ENCODE assay signal across 18 cellular contexts in the genomic region with DNA sequence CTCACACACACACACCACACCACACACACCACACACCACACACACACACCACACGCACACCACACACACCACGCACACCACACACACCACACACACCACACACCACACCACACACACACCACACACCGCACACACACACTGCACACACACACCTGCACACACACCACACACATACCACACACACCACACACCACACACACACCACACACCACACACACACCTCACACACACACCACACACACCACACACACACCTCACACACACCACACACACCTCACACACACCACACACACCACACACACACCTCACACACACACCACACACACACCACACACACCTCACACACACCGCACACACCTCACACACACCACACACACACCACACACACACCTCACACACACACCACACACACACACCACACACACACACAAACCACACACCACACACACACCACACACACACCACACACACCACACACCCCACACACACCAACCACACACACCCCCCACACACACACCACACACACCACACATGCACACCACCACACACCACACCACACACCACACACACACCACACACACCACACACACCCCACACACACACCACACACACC.
"Had no signal": no experiment of that assay in that cellular context is flagged by ENCODE, and none has a peak within 500 bp of the region (broad histone marks: within the 10 kb centered on the region; RNA-seq: fewer than 3 reads in every experiment).

No MANE protein-coding gene starts in this region.

- DNase-seq: activated CD4-positive, alpha-beta T cell treated with anti-CD3 and anti-CD28 coated beads, Interleukin-2, amount 10 ng/mL, durations not matched to agents 24 days and 14 days; activated gamma-delta T cell treated with Interleukin-2 at 50 U/mL for 16 hours; activated T-cell treated with anti-CD3 and anti-CD28 coated beads for 4 hours; amniotic stem cell; gastrocnemius medialis; kidney glomerular epithelial cell; left ventricle myocardium inferior; mammary epithelial cell; midbrain; occipital lobe; stimulated activated naive CD4-positive, alpha-beta T cell treated with Interleukin-2 at 50 U/mL for 16 hours; T1000; uterus had no signal

- FAIRE-seq: colon had no signal

- H3K4me3 ChIP-seq: cardiac muscle cell, gastrocnemius medialis, left ventricle myocardium inferior, tibial artery, uterus had no signal

- H3K4me3 Mint-ChIP-seq: activated CD4-positive, alpha-beta T cell treated with anti-CD3 and anti-CD28 coated beads, Interleukin-2, amount 10 ng/mL, durations not matched to agents 24 days and 14 days; activated T-helper 1 cell treated with anti-CD3 and anti-CD28 coated beads, Interleukin-12 subunit alpha, Interleukin-12 subunit beta, Interleukin-2, Interleukin-4 antibody, amounts not matched to agents 30 ng/mL and 10 ng/mL and 1 ng/mL, durations not matched to agents 14 hours and 24 hours and 36 hours; nephron had no signal

- H3K27ac Mint-ChIP-seq: activated CD4-positive, alpha-beta T cell treated with anti-CD3 and anti-CD28 coated beads, Interleukin-2, amount 10 ng/mL, durations not matched to agents 24 days and 14 days had no signal

- H3K9me3 ChIP-seq: gastrocnemius medialis, left ventricle myocardium inferior, tibial artery, uterus had no signal

- H3K4me1 ChIP-seq: tibial artery, uterus had no signal

- H3K9me3 Mint-ChIP-seq: activated CD4-positive, alpha-beta T cell treated with anti-CD3 and anti-CD28 coated beads, Interleukin-2, amount 10 ng/mL, durations not matched to agents 24 days and 14 days; nephron had no signal

- H3K36me3 ChIP-seq: cardiac muscle cell, gastrocnemius medialis, left ventricle myocardium inferior, tibial artery, uterus had no signal

- H3K27ac ChIP-seq: cardiac muscle cell, tibial artery, uterus had no signal

- H3K27me3 ChIP-seq: cardiac muscle cell, gastrocnemius medialis, uterus had no signal

- H3K4me1 Mint-ChIP-seq: activated CD4-positive, alpha-beta T cell treated with anti-CD3 and anti-CD28 coated beads, Interleukin-2, amount 10 ng/mL, durations not matched to agents 24 days and 14 days; nephron had no signal
